ENCODE assay signal across 9 cellular contexts in the genomic region with DNA sequence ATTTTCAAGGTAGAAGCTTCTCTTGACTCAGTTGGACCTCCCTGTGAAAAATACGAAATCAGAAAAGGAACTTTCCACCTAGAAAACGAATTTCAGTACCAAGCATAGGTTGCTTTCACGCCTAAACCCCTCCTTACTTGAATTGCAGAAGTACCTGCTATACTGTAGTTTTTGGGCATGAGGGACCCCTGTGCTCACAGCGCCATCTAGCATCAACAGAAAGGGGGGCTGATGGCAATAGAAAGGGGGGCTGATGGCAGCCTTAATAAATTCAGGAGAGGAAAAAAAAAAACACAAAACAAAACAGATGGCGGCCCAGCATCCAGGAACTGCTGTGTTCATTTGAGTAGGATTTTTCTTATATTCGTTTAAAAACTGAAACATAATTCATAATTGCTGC.
A peak's percentile ranks its signal among the peaks of the same experiment; 100 is the strongest.
DNase-seq lines count a peak whose midpoint lies in the region; ATAC-seq and TF ChIP-seq lines count a peak whose summit lies in the region.
"Had no signal": no experiment of that assay in that cellular context is flagged by ENCODE, and none has a peak within 500 bp of the region (broad histone marks: within the 10 kb centered on the region; RNA-seq: fewer than 3 reads in every experiment).

No MANE protein-coding gene starts in this region.

- ATAC-seq in T-cell (replicated peaks in 1 of 4) (no peak), psoas muscle (no peak)

- peak; percentile 4 to 47 for DNase-seq in NCI-H524 (lab: John Stamatoyannopoulos, UW)
- DNase-seq in NCI-H524 treated with DMSO at 0.1 percent for 48 hours (lab: John Stamatoyannopoulos, UW): no peak
- DNase-seq in T-cell: no peak
- peak; percentile 39 for DNase-seq in glutamatergic neuron
- no peak for DNase-seq in psoas muscle
- no peak for DNase-seq in posterior vena cava (ENCODE audit: low spot score)
- DNase-seq in COR-L47 (lab: John Stamatoyannopoulos, UW): no peak
- DNase-seq in NCI-H2107 (lab: John Stamatoyannopoulos, UW): no peak
- DNase-seq: NCI-H1417 had no signal

- H3K4me3 Mint-ChIP-seq in T-cell: peak overlapping the region; percentile 18 to 85 (median 77)
- H3K4me3 Mint-ChIP-seq in glutamatergic neuron (ENCODE audit: unreplicated experiment): peak overlapping the region; percentile 95

- H3K9me3 ChIP-seq in psoas muscle: peaks cover 2% of the 10 kb centered on the region

- H3K4me1 ChIP-seq in psoas muscle: no peaks in the 10 kb centered on the region

- peak overlapping the region; percentile 66 for H3K4me3 ChIP-seq in psoas muscle

- H3K36me3 Mint-ChIP-seq in T-cell (peaks cover 2% of the 10 kb centered on the region), glutamatergic neuron (ENCODE audit: unreplicated experiment) (no peaks in the 10 kb centered on the region)

- no peaks in the 10 kb centered on the region for H3K36me3 ChIP-seq in psoas muscle (ENCODE audit: insufficient read depth in 1 of 2, low read depth in 1 of 2)

- POLR2A ChIA-PET in T-cell (lab: Charles Lee): interaction anchor here in 1 of 2 donors (0.6 to 0.7 kb wide), 2 partner anchors 536 to 604 kb away, joined by 3 read pairs; no protein-coding TSS in a partner anchor

- CTCF ChIA-PET in T-cell (lab: Charles Lee): no interaction called here

- H3K27ac Mint-ChIP-seq in T-cell: no peak overlapping the region
- peak overlapping the region; percentile 100 for H3K27ac Mint-ChIP-seq in glutamatergic neuron (ENCODE audit: unreplicated experiment)

- TF ChIP-seq CTCF in glutamatergic neuron (IDR thresholded peaks at IDR 0.05; ENCODE audit: partially characterized antibody, unreplicated experiment) (no peak), psoas muscle (IDR thresholded peaks at IDR 0.05) (no peak)

- 23 to 31% (median 25%) methylated on average over 6 of the region's 6 CpGs for WGBS in psoas muscle, 3 donors

- peaks cover 6 to 7% of the 10 kb centered on the region in 2 donors for H3K27me3 Mint-ChIP-seq in T-cell
- peaks cover 2% of the 10 kb centered on the region for H3K27me3 Mint-ChIP-seq in glutamatergic neuron (ENCODE audit: unreplicated experiment)

- peaks cover 0 to 6% (median 4%) of the 10 kb centered on the region in 3 donors for H3K27me3 ChIP-seq in psoas muscle (ENCODE audit: insufficient read depth in 3 of 3, low read length in 2 of 3)

- no peak overlapping the region for H3K27ac ChIP-seq in psoas muscle

- peaks cover 2 to 6% (median 5%) of the 10 kb centered on the region in 3 donors for H3K4me1 Mint-ChIP-seq in T-cell
- H3K4me1 Mint-ChIP-seq in glutamatergic neuron (ENCODE audit: low read depth, unreplicated experiment): peaks cover 2% of the 10 kb centered on the region

- intact Hi-C loops in psoas muscle (cut with DNase I) (no loop called here), posterior vena cava (cut with DNase I) (no loop called here)

- peaks cover 15 to 49% (median 23%) of the 10 kb centered on the region in 3 donors for H3K9me3 Mint-ChIP-seq in T-cell
- peaks cover 9% of the 10 kb centered on the region for H3K9me3 Mint-ChIP-seq in glutamatergic neuron (ENCODE audit: unreplicated experiment)

Comparison
In these comparisons a context has a peak if more than half of its experiments do, and no peak if none do; other contexts are left out.
1. DNase-seq: peak in NCI-H524 (2 of 2) and glutamatergic neuron (single experiment); none in NCI-H524 treated with DMSO at 0.1 percent for 48 hours (single experiment), T-cell (0 of 34), psoas muscle (0 of 2), posterior vena cava (single experiment), COR-L47 (single experiment) and NCI-H2107 (single experiment).